In genomic region chrX:11557120-11557519, GRCh38 we compare ENCODE assay signal across 14 cellular contexts.
DNase-seq lines count a peak whose midpoint lies in the region; ATAC-seq and TF ChIP-seq lines count a peak whose summit lies in the region.
"Had no signal": no experiment of that assay in that cellular context is flagged by ENCODE, and none has a peak within 500 bp of the region (broad histone marks: within the 10 kb centered on the region; RNA-seq: fewer than 3 reads in every experiment).

No MANE protein-coding gene starts in this region.

- no peaks in the 10 kb centered on the region for H3K4me1 ChIP-seq in naive thymus-derived CD4-positive, alpha-beta T cell (ENCODE audit: control insufficient read depth in 2 of 2, insufficient read depth in 2 of 2, low read length in 2 of 2)
- H3K4me1 ChIP-seq: stomach had no signal

- no peaks in the 10 kb centered on the region for H3K36me3 Mint-ChIP-seq in naive thymus-derived CD4-positive, alpha-beta T cell
- H3K36me3 Mint-ChIP-seq: CD8-positive, alpha-beta T cell had no signal

- H3K27ac ChIP-seq in naive thymus-derived CD4-positive, alpha-beta T cell (ENCODE audit: low read depth, low read length) = no peak overlapping the region
- H3K27ac ChIP-seq: stomach had no signal

- no peak overlapping the region for H3K4me3 ChIP-seq in naive thymus-derived CD4-positive, alpha-beta T cell (ENCODE audit: low read length)
- H3K4me3 ChIP-seq: stomach had no signal

- no peak overlapping the region for H3K4me3 Mint-ChIP-seq in naive thymus-derived CD4-positive, alpha-beta T cell
- H3K4me3 Mint-ChIP-seq: CD8-positive, alpha-beta T cell had no signal

- CTCF ChIA-PET in naive thymus-derived CD4-positive, alpha-beta T cell (lab: Charles Lee) = no interaction called here

- no peaks in the 10 kb centered on the region for H3K9me3 ChIP-seq in naive thymus-derived CD4-positive, alpha-beta T cell (ENCODE audit: control insufficient read depth in 2 of 3, low read length in 3 of 3)
- H3K9me3 ChIP-seq: stomach had no signal

- ATAC-seq in omental fat pad (ENCODE audit: low FRiP score) = peak; percentile 74
- no peak for ATAC-seq in naive thymus-derived CD4-positive, alpha-beta T cell
- ATAC-seq: CD8-positive, alpha-beta T cell; HepG2; sciatic nerve had no signal

- H3K27ac Mint-ChIP-seq in naive thymus-derived CD4-positive, alpha-beta T cell = no peak overlapping the region
- H3K27ac Mint-ChIP-seq: CD8-positive, alpha-beta T cell had no signal

- H3K27me3 ChIP-seq in naive thymus-derived CD4-positive, alpha-beta T cell (ENCODE audit: control insufficient read depth in 2 of 2, insufficient read depth in 2 of 2, low read length in 2 of 2) = no peaks in the 10 kb centered on the region
- H3K27me3 ChIP-seq: stomach had no signal

- intact Hi-C loops in naive thymus-derived CD4-positive, alpha-beta T cell (cut with micrococcal nuclease) = no loop called here

- no peaks in the 10 kb centered on the region for H3K36me3 ChIP-seq in naive thymus-derived CD4-positive, alpha-beta T cell (ENCODE audit: control insufficient read depth in 2 of 3, insufficient read depth in 3 of 3, low read length in 3 of 3)
- H3K36me3 ChIP-seq: stomach had no signal

- peak; percentile 88 for DNase-seq in ELR (ENCODE audit: low read depth)
- peak; percentile 71 for DNase-seq in RPMI7951 (ENCODE audit: low read depth)
- peak; percentile 17 for DNase-seq in epidermal melanocyte (ENCODE audit: insufficient read length, low spot score)
- no peak for DNase-seq in omental fat pad (ENCODE audit: low spot score)
- DNase-seq in effector CD4-positive, alpha-beta T cell = no peak
- no peak for DNase-seq in naive thymus-derived CD4-positive, alpha-beta T cell
- no peak for DNase-seq in NCI-H2196 (lab: John Stamatoyannopoulos, UW; ENCODE audit: unreplicated experiment)
- no peak for DNase-seq in NCI-H748 (lab: John Stamatoyannopoulos, UW; ENCODE audit: unreplicated experiment)
- DNase-seq: activated naive CD4-positive, alpha-beta T cell treated with Interleukin-2 at 50 U/mL for 16 hours; CD8-positive, alpha-beta T cell; NCI-H524 treated with DMSO at 0.1 percent for 48 hours; stomach had no signal

- no peak for TF ChIP-seq CTCF in omental fat pad (IDR thresholded peaks at IDR 0.05)

- H3K9me3 Mint-ChIP-seq in naive thymus-derived CD4-positive, alpha-beta T cell = no peaks in the 10 kb centered on the region
- H3K9me3 Mint-ChIP-seq: CD8-positive, alpha-beta T cell had no signal

- H3K27me3 Mint-ChIP-seq in naive thymus-derived CD4-positive, alpha-beta T cell = peaks cover 0 to 22% (median 3%) of the 10 kb centered on the region in 5 donors

- no peaks in the 10 kb centered on the region for H3K4me1 Mint-ChIP-seq in naive thymus-derived CD4-positive, alpha-beta T cell

- POLR2A ChIA-PET in naive thymus-derived CD4-positive, alpha-beta T cell (lab: Charles Lee) = no interaction called here

Comparison
In these comparisons a context has a peak if more than half of its experiments do, and no peak if none do; other contexts are left out.
1. DNase-seq: peak in ELR (single experiment), RPMI7951 (single experiment) and epidermal melanocyte (single experiment); none in omental fat pad (single experiment), effector CD4-positive, alpha-beta T cell (single experiment), naive thymus-derived CD4-positive, alpha-beta T cell (0 of 9), NCI-H2196 (single experiment) and NCI-H748 (single experiment).